Comparison of ENCODE assay signal across 25 cellular contexts in the genomic region with DNA sequence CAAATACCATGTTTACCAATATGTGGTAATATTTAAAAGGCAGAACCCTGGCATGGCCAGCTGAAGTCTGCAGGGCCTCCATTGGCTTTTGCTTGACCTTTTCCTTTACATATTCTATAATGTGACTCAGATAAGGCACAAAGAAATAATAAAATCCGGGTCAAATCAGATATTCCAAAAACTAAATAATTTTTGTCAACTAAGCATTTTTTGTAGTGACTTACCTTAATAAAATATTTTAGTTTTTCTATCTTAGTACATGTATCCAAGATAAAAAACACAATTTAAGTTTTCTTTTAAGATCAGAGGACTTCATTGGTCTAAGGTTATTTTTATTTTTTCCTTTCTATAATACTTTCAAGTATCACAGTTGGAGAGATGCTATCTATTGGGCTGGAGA.
A peak's percentile ranks its signal among the peaks of the same experiment; 100 is the strongest.
DNase-seq lines count a peak whose midpoint lies in the region; ATAC-seq, FAIRE-seq and TF ChIP-seq lines count a peak whose summit lies in the region.
"Had no signal": no experiment of that assay in that cellular context is flagged by ENCODE, and none has a peak within 500 bp of the region (broad histone marks: within the 10 kb centered on the region; RNA-seq: fewer than 3 reads in every experiment).

No MANE protein-coding gene starts in this region.

- H3K9ac ChIP-seq in HepG2 (ENCODE audit: insufficient read depth, low read depth, low read length) (no peak overlapping the region), K562 (ENCODE audit: insufficient read depth in 1 of 2, low read depth in 2 of 2, low read length in 2 of 2) (no peak overlapping the region)
- H3K9ac ChIP-seq: BLaER1 had no signal

- TF ChIP-seq POLR2A in HepG2 (IDR thresholded peaks at IDR 0.05; ENCODE audit: insufficient read depth in 1 of 2, low read depth in 2 of 2, low read length in 2 of 2): no peak
- no peak for TF ChIP-seq POLR2A in right lobe of liver (IDR thresholded peaks at IDR 0.05)
- no peak for TF ChIP-seq POLR2A in K562 (conservative IDR thresholded peaks at IDR 0.05)

- intact Hi-C loops in HepG2 (cut with micrococcal nuclease; ENCODE audit: unreplicated experiment) (no loop called here), right lobe of liver (cut with DNase I) (no loop called here), K562 (cut with micrococcal nuclease) (no loop called here)

- POLR2A ChIA-PET in HepG2 (lab: Yijun Ruan, JAX): no interaction called here
- POLR2A ChIA-PET in K562 (lab: Yijun Ruan, JAX): no interaction called here

- no peak for FAIRE-seq in HepG2 (lab: Jason Lieb, UNC)
- no peak for FAIRE-seq in K562 (lab: Jason Lieb, UNC)
- FAIRE-seq in islet of Langerhans (lab: Jason Lieb, UNC): peak; percentile 68
- FAIRE-seq: GM12878, GM12892, GM18507 had no signal

- DNase-seq in HepG2 (ENCODE audit: low spot score): no peak
- no peak for DNase-seq in right lobe of liver
- no peak for DNase-seq in K562 (ENCODE audit: extremely low read depth in 1 of 4, low spot score in 3 of 4)
- no peak for DNase-seq in midbrain (lab: John Stamatoyannopoulos, UW)
- DNase-seq in hepatic stellate cell (ENCODE audit: low spot score): no peak
- DNase-seq: ACHN; BE2C; C1 segment of cervical spinal cord; CD4-positive, alpha-beta memory T cell; CD4-positive, CD25-positive, alpha-beta regulatory T cell; CD8-positive, alpha-beta memory T cell; COR-L47; DMS 273 treated with DMSO at 0.1 percent for 48 hours; DMS153; DMS53; DMS79; DND-41; EL; GDM1 had no signal

- no peak overlapping the region for H3K4me3 ChIP-seq in HepG2 (replicated peaks in 1 of 3; ENCODE audit: insufficient read depth in 1 of 3, low read depth in 2 of 3, low read length in 3 of 3)
- no peak overlapping the region for H3K4me3 ChIP-seq in right lobe of liver
- no peak overlapping the region for H3K4me3 ChIP-seq in K562
- H3K4me3 ChIP-seq: BLaER1, GM12878 had no signal

- no peak for ATAC-seq in HepG2
- no peak for ATAC-seq in right lobe of liver
- ATAC-seq in K562: no peak
- ATAC-seq: GM12878 had no signal

- BruUV-seq in HepG2 (replicated peaks; lab: Mats Ljungman, UMichigan) (no TSS peak), K562 (replicated peaks; lab: Mats Ljungman, UMichigan) (no TSS peak)

- H3K27me3 ChIP-seq in HepG2 (ENCODE audit: control insufficient read depth in 1 of 2, insufficient read depth in 2 of 2, low read length in 2 of 2) (no peaks in the 10 kb centered on the region), right lobe of liver (no peaks in the 10 kb centered on the region), K562 (ENCODE audit: control insufficient read depth in 2 of 2, insufficient read depth in 2 of 2, low read length in 2 of 2) (no peaks in the 10 kb centered on the region)
- H3K27me3 ChIP-seq: BE2C, BLaER1 had no signal

- no peaks in the 10 kb centered on the region for H3K9me1 ChIP-seq in K562 (ENCODE audit: control insufficient read depth, insufficient read depth, low read length)

- CTCF ChIA-PET in HepG2 (lab: Yijun Ruan, JAX; ENCODE audit: low intra/inter-chr PET ratio, low total read pairs): no interaction called here
- CTCF ChIA-PET in K562 (lab: Yijun Ruan, JAX; ENCODE audit: low intra/inter-chr PET ratio): no interaction called here

- H4K20me1 ChIP-seq in HepG2 (ENCODE audit: insufficient read depth, low read length) (no peaks in the 10 kb centered on the region), K562 (replicated peaks; ENCODE audit: control insufficient read depth, insufficient read depth, low read length) (no peaks in the 10 kb centered on the region)
- H4K20me1 ChIP-seq: BLaER1 had no signal

- H3K4me2 ChIP-seq in HepG2 (ENCODE audit: low read depth, low read length) (no peak overlapping the region), K562 (ENCODE audit: insufficient read depth, low read length) (no peak overlapping the region)
- H3K4me2 ChIP-seq: BLaER1 had no signal

- H3K4me1 ChIP-seq in HepG2 (ENCODE audit: insufficient read depth, low read length): no peaks in the 10 kb centered on the region
- no peaks in the 10 kb centered on the region for H3K4me1 ChIP-seq in right lobe of liver
- no peaks in the 10 kb centered on the region for H3K4me1 ChIP-seq in K562 (replicated peaks in 1 of 2; ENCODE audit: control insufficient read depth in 2 of 2, insufficient read depth in 2 of 2, low read length in 2 of 2)
- H3K4me1 ChIP-seq: BE2C, BLaER1 had no signal

- H3K79me2 ChIP-seq in HepG2 (ENCODE audit: insufficient read depth, low read length) (no peaks in the 10 kb centered on the region), K562 (ENCODE audit: control insufficient read depth, insufficient read depth, low read length) (no peaks in the 10 kb centered on the region)

- in situ Hi-C loops in HepG2 (cut with HindIII; ENCODE audit: extremely low pct_ligation_motif_present, low pct_unique_long_range_greater_than_20kb) (no loop called here), K562 (cut with MboI) (no loop called here)

- TF ChIP-seq EP300 in HepG2 (IDR thresholded peaks at IDR 0.05; ENCODE audit: low read depth in 2 of 2, low read length in 2 of 2) (no peak), HepG2 (CRISPR knock-in tag; IDR thresholded peaks at IDR 0.05; ENCODE audit: borderline replicate concordance) (no peak), K562 (IDR thresholded peaks at IDR 0.05; ENCODE audit: low read length) (no peak)

- TF ChIP-seq CTCF in HepG2 (CRISPR knock-in tag; IDR thresholded peaks at IDR 0.05) (no peak), right lobe of liver (IDR thresholded peaks at IDR 0.05) (no peak), K562 (IDR thresholded peaks at IDR 0.05 in 2 of 3, conservative IDR thresholded peaks at IDR 0.05 in 1 of 3; ENCODE audit: insufficient read depth in 2 of 3, low read depth in 1 of 3, low read length in 3 of 3) (no peak)

- H3K9me3 ChIP-seq in HepG2 (ENCODE audit: low read length): peaks cover 77% of the 10 kb centered on the region
- no peaks in the 10 kb centered on the region for H3K9me3 ChIP-seq in right lobe of liver
- H3K9me3 ChIP-seq in K562 (replicated peaks; ENCODE audit: control insufficient read depth, insufficient read depth, low read depth, low read length): no peaks in the 10 kb centered on the region; the same call in 1 of the 2 replicates
- H3K9me3 ChIP-seq: BE2C had no signal

- H2AFZ ChIP-seq in HepG2 (ENCODE audit: low read length): no peak overlapping the region
- no peak overlapping the region for H2AFZ ChIP-seq in K562 (ENCODE audit: low read depth, low read length)

- H3K27ac ChIP-seq in HepG2 (ENCODE audit: extremely low read length, insufficient read depth, low read length) (no peak overlapping the region), right lobe of liver (no peak overlapping the region), K562 (ENCODE audit: extremely low read depth, low read depth, low read length) (no peak overlapping the region)
- H3K27ac ChIP-seq: 22Rv1, BLaER1 had no signal

- H3K36me3 ChIP-seq in HepG2 (replicated peaks in 1 of 2; ENCODE audit: control insufficient read depth in 1 of 2, insufficient read depth in 2 of 2, low read length in 2 of 2): no peaks in the 10 kb centered on the region
- H3K36me3 ChIP-seq in right lobe of liver: no peaks in the 10 kb centered on the region
- H3K36me3 ChIP-seq in K562 (ENCODE audit: control insufficient read depth, insufficient read depth, low read length): no peaks in the 10 kb centered on the region
- H3K36me3 ChIP-seq: BE2C, BLaER1 had no signal

- TF ChIP-seq RAD21 in HepG2 (CRISPR knock-in tag; IDR thresholded peaks at IDR 0.05): no peak
- no peak for TF ChIP-seq RAD21 in K562 (CRISPR knock-in tag; conservative IDR thresholded peaks at IDR 0.05 in 1 of 2, IDR thresholded peaks at IDR 0.05 in 1 of 2)

- 0% methylated on average over 1 of the region's 1 CpG for WGBS in HepG2 (ENCODE audit: low lambda C conversion rate)
- WGBS in right lobe of liver (ENCODE audit: insufficient coverage, low coverage, low lambda C conversion rate, missing lambda C conversion rate): 36% methylated on average over 1 of the region's 1 CpG
- 0% methylated on average over 1 of the region's 1 CpG for WGBS in K562 (ENCODE audit: insufficient coverage, low coverage, missing lambda C conversion rate)

TF ChIP-seq in HepG2, 621 proteins besides CTCF, POLR2A, EP300 and RAD21:
- TF ChIP-seq TCF12 (IDR thresholded peaks at IDR 0.05) (no peak), TCF12 (CRISPR knock-in tag; IDR thresholded peaks at IDR 0.05) (no peak), MAFF (IDR thresholded peaks at IDR 0.05; ENCODE audit: low read depth, low read length) (peak; percentile 94), EHMT2 (IDR thresholded peaks at IDR 0.05; ENCODE audit: borderline replicate concordance, low read depth, low read length) (no peak), MAFK (conservative IDR thresholded peaks at IDR 0.05 in 1 of 2, IDR thresholded peaks at IDR 0.05 in 1 of 2; ENCODE audit: low read length in 2 of 2) (peak; percentile 82 to 97)

TF ChIP-seq in K562, 482 proteins besides CTCF, POLR2A, EP300 and RAD21 (continues in another document):
- TF ChIP-seq, protein P1, sequence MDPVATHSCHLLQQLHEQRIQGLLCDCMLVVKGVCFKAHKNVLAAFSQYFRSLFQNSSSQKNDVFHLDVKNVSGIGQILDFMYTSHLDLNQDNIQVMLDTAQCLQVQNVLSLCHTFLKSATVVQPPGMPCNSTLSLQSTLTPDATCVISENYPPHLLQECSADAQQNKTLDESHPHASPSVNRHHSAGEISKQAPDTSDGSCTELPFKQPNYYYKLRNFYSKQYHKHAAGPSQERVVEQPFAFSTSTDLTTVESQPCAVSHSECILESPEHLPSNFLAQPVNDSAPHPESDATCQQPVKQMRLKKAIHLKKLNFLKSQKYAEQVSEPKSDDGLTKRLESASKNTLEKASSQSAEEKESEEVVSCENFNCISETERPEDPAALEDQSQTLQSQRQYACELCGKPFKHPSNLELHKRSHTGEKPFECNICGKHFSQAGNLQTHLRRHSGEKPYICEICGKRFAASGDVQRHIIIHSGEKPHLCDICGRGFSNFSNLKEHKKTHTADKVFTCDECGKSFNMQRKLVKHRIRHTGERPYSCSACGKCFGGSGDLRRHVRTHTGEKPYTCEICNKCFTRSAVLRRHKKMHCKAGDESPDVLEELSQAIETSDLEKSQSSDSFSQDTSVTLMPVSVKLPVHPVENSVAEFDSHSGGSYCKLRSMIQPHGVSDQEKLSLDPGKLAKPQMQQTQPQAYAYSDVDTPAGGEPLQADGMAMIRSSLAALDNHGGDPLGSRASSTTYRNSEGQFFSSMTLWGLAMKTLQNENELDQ (CRISPR knock-in tag; IDR thresholded peaks at IDR 0.05; ENCODE audit: borderline replicate concordance): no peak
- TF ChIP-seq JUNB (CRISPR knock-in tag; conservative IDR thresholded peaks at IDR 0.05) (no peak), ZC3H8 (IDR thresholded peaks at IDR 0.05) (no peak), ZBTB17 (CRISPR knock-in tag; IDR thresholded peaks at IDR 0.05) (no peak), HDAC1 (IDR thresholded peaks at IDR 0.05) (no peak), ZSCAN29 (IDR thresholded peaks at IDR 0.05) (no peak), NCOA4 (IDR thresholded peaks at IDR 0.05; ENCODE audit: partially characterized antibody) (no peak)
